ENCODE assay signal across 26 cellular contexts in the genomic region with DNA sequence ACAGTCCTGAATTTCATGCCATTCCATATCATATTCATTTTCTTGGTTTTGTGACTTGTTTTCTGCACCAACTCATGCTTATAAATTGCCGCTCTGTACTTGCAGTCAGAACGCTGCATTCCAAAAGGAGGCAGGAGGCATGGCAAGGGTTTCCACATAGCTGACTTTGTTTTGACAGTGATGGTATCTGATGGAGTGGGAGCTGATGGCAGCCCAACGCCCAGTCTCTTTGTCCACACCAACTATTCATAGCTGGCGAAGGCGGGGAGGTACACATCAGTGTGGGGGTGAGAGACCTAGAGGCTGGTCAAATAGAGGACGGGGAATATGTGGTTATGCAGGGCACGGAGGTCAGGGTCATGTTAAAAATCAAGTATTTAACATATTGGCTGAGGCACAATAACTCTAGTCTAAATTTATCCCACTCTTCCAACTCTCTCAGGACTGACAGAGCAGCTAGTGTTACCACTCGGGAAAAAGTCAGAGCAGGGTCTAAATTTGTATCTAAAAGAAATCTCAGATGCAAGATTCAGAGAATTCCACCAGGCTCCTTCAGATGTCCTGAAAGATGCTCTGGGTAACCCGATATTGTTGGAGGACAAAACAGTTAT.
A peak's percentile ranks its signal among the peaks of the same experiment; 100 is the strongest.
DNase-seq lines count a peak whose midpoint lies in the region; ATAC-seq, FAIRE-seq and TF ChIP-seq lines count a peak whose summit lies in the region.
"Had no signal": no experiment of that assay in that cellular context is flagged by ENCODE, and none has a peak within 500 bp of the region (broad histone marks: within the 10 kb centered on the region; RNA-seq: fewer than 3 reads in every experiment).

No MANE protein-coding gene starts in this region.

- H2BK20ac ChIP-seq in IMR-90 (ENCODE audit: low read depth, low read length): 0 out of 2 replicates have a peak overlapping the region, but pooled peaks have one; percentile 27

- H3K4me1 ChIP-seq in IMR-90 (ENCODE audit: control insufficient read depth, insufficient read depth, low read length): peaks cover 16% of the 10 kb centered on the region
- peaks cover 4 to 20% of the 10 kb centered on the region in 2 experiments; a peak in 4 of 5 replicates for H3K4me1 ChIP-seq in K562 (replicated peaks in 1 of 2; ENCODE audit: control insufficient read depth in 2 of 2, insufficient read depth in 2 of 2, low read length in 2 of 2)
- peaks cover 0 to 41% of the 10 kb centered on the region in 2 donors for H3K4me1 ChIP-seq in right atrium auricular region
- H3K4me1 ChIP-seq in stomach: no peaks in the 10 kb centered on the region

- TF ChIP-seq POLR2A in IMR-90 (IDR thresholded peaks at IDR 0.05; ENCODE audit: low read depth, low read length) (no peak), K562 (conservative IDR thresholded peaks at IDR 0.05) (no peak), stomach (IDR thresholded peaks at IDR 0.05) (no peak)

- no peak overlapping the region for H3K4me2 ChIP-seq in IMR-90 (ENCODE audit: low read depth, low read length)
- no peak overlapping the region for H3K4me2 ChIP-seq in K562 (ENCODE audit: insufficient read depth, low read length)

- no peak overlapping the region for H2AFZ ChIP-seq in IMR-90 (replicated peaks; ENCODE audit: low read length, poor library complexity)
- no peak overlapping the region for H2AFZ ChIP-seq in K562 (ENCODE audit: low read depth, low read length)

- no peaks in the 10 kb centered on the region for H3K79me1 ChIP-seq in IMR-90 (ENCODE audit: low read depth in 1 of 2, low read length in 2 of 2)

- no peak for TF ChIP-seq CTCF in IMR-90 (conservative IDR thresholded peaks at IDR 0.05; ENCODE audit: low read depth, low read length)
- no peak for TF ChIP-seq CTCF in K562 (IDR thresholded peaks at IDR 0.05 in 2 of 3, conservative IDR thresholded peaks at IDR 0.05 in 1 of 3; ENCODE audit: insufficient read depth in 2 of 3, low read depth in 1 of 3, low read length in 3 of 3)
- TF ChIP-seq CTCF in right atrium auricular region (IDR thresholded peaks at IDR 0.05): no peak
- TF ChIP-seq CTCF in stomach (IDR thresholded peaks at IDR 0.05): no peak

- H3K36me3 ChIP-seq in IMR-90 (ENCODE audit: control insufficient read depth, insufficient read depth, low read length) (no peaks in the 10 kb centered on the region), K562 (ENCODE audit: control insufficient read depth, insufficient read depth, low read length) (no peaks in the 10 kb centered on the region), right atrium auricular region (no peaks in the 10 kb centered on the region), stomach (no peaks in the 10 kb centered on the region)

- H3K9ac ChIP-seq in IMR-90 (ENCODE audit: low read depth, low read length) (no peak overlapping the region), K562 (ENCODE audit: insufficient read depth in 1 of 2, low read depth in 2 of 2, low read length in 2 of 2) (no peak overlapping the region)

- WGBS in IMR-90 (ENCODE audit: extremely low coverage in 2 of 2, insufficient read length in 1 of 2), 2 experiments: no CpG with 5 or more reads among the region's 9 CpGs
- WGBS in K562 (ENCODE audit: insufficient coverage, low coverage, missing lambda C conversion rate): 54% methylated on average over 9 of the region's 9 CpGs
- 80 to 87% (median 83%) methylated on average over 9 of the region's 9 CpGs for WGBS in stomach, 5 donors

- H3K27me3 ChIP-seq in IMR-90 (ENCODE audit: control insufficient read depth, insufficient read depth, low read length) (no peaks in the 10 kb centered on the region), K562 (ENCODE audit: control insufficient read depth in 2 of 2, insufficient read depth in 2 of 2, low read length in 2 of 2) (no peaks in the 10 kb centered on the region), right atrium auricular region (no peaks in the 10 kb centered on the region), stomach (no peaks in the 10 kb centered on the region)
- H3K27me3 ChIP-seq: testis had no signal

- TF ChIP-seq EP300 in K562 (IDR thresholded peaks at IDR 0.05; ENCODE audit: low read length) (no peak), stomach (IDR thresholded peaks at IDR 0.05) (no peak)

- peaks cover 9% of the 10 kb centered on the region; the same call in 1 of the 2 replicates for H3K9me1 ChIP-seq in IMR-90 (ENCODE audit: insufficient read depth, low read length)
- H3K9me1 ChIP-seq in K562 (ENCODE audit: control insufficient read depth, insufficient read depth, low read length): peaks cover 4% of the 10 kb centered on the region

- no peak overlapping the region for H3K23ac ChIP-seq in IMR-90 (ENCODE audit: low read depth, low read length)

- H4K5ac ChIP-seq in IMR-90 (ENCODE audit: low read depth, low read length): no peak overlapping the region

- H3K56ac ChIP-seq in IMR-90 (ENCODE audit: extremely low read depth, insufficient read depth, low read length): no peak overlapping the region

- in situ Hi-C loops in IMR-90 (cut with MboI; ENCODE audit: low sequenced_read_pairs): no loop called here
- in situ Hi-C loops in K562 (cut with MboI): no loop called here

- no peak overlapping the region for H2BK120ac ChIP-seq in IMR-90 (ENCODE audit: low read depth, low read length)

- H3K27ac ChIP-seq in IMR-90 (ENCODE audit: insufficient read depth, low read length): no peak overlapping the region
- H3K27ac ChIP-seq in K562 (ENCODE audit: extremely low read depth, low read depth, low read length): no peak overlapping the region
- H3K27ac ChIP-seq in right atrium auricular region: peak overlapping the region; percentile 32 to 54
- H3K27ac ChIP-seq in stomach: no peak overlapping the region
- H3K27ac ChIP-seq: C4-2B, testis had no signal

- FAIRE-seq in K562 (lab: Jason Lieb, UNC): peak; percentile 55
- FAIRE-seq: GM12878, H54, small intestine had no signal

- H4K91ac ChIP-seq in IMR-90 (ENCODE audit: insufficient read depth, low read depth, low read length): no peak overlapping the region

- no peak for TF ChIP-seq RAD21 in IMR-90 (IDR thresholded peaks at IDR 0.05; ENCODE audit: low read length)
- TF ChIP-seq RAD21 in K562 (CRISPR knock-in tag; conservative IDR thresholded peaks at IDR 0.05 in 1 of 2, IDR thresholded peaks at IDR 0.05 in 1 of 2): no peak

- H2AK5ac ChIP-seq in IMR-90 (ENCODE audit: low read depth, low read length): peak overlapping the region; percentile 52; the same call in 1 of the 2 replicates

- no peak overlapping the region for H3K18ac ChIP-seq in IMR-90 (ENCODE audit: low read depth, low read length)

- CTCF ChIA-PET in IMR-90 (lab: Yijun Ruan, JAX): no interaction called here
- CTCF ChIA-PET in K562 (lab: Yijun Ruan, JAX; ENCODE audit: low intra/inter-chr PET ratio): no interaction called here

- H2BK5ac ChIP-seq in IMR-90 (ENCODE audit: low read depth, low read length, poor library complexity, severe bottlenecking): no peak overlapping the region

- POLR2A ChIA-PET in IMR-90 (lab: Charles Lee; ENCODE audit: unreplicated experiment): no interaction called here
- POLR2A ChIA-PET in K562 (lab: Yijun Ruan, JAX): interaction anchor here (2.3 kb wide), 1 partner anchor 17 kb away, joined by 10 read pairs; no protein-coding TSS in a partner anchor

- intact Hi-C loops in IMR-90 (cut with micrococcal nuclease) (no loop called here), K562 (cut with micrococcal nuclease) (no loop called here), stomach (cut with DNase I; ENCODE audit: low total_unique reads) (no loop called here)

- H4K20me1 ChIP-seq in IMR-90 (ENCODE audit: insufficient read depth, low read length) (no peaks in the 10 kb centered on the region), K562 (replicated peaks; ENCODE audit: control insufficient read depth, insufficient read depth, low read length) (no peaks in the 10 kb centered on the region)

- 0 out of 3 replicates have a peak overlapping the region, but pooled peaks have one; percentile 51 for H2BK15ac ChIP-seq in IMR-90 (ENCODE audit: low read depth, low read length)

- 0 out of 2 replicates have a peak overlapping the region, but pooled peaks have one; percentile 10 for H3K14ac ChIP-seq in IMR-90 (replicated peaks; ENCODE audit: low read depth, low read length)

- H4K8ac ChIP-seq in IMR-90 (ENCODE audit: low read depth in 2 of 2, low read length in 2 of 2): no peak overlapping the region

- no peak for DNase-seq in IMR-90
- DNase-seq in K562 (ENCODE audit: extremely low read depth in 1 of 4, low spot score in 3 of 4): no peak
- DNase-seq in right atrium auricular region (ENCODE audit: low spot score): no peak
- peak; percentile 83 for DNase-seq in retina
- no peak for DNase-seq in epidermal melanocyte (ENCODE audit: insufficient read length, low spot score)
- no peak for DNase-seq in stomach
- DNase-seq in hypothalamus (lab: John Stamatoyannopoulos, UW): no peak
- DNase-seq: activated CD4-positive, alpha-beta T cell treated with anti-CD3 and anti-CD28 coated beads for 4 hours; activated naive CD4-positive, alpha-beta T cell treated with anti-CD3 and anti-CD28 coated beads, Interleukin-2, amount 50 U/mL, for 16 hours; activated T-cell treated with anti-CD3 and anti-CD28 coated beads, Interleukin-2, amount 50 U/mL, for 48 hours; Calu3; DND-41; effector CD4-positive, alpha-beta T cell; erythroblast; NCI-H1048; NCI-H1694 treated with DMSO at 0.1 percent for 48 hours; NCI-H526; nephron progenitor cell; small intestine; stimulated activated CD4-positive, alpha-beta T cell treated with anti-CD3 and anti-CD28 coated beads, Interleukin-2, amount 100 ng/mL, for 48 hours; T-helper 2 cell; testis had no signal

- H3K4ac ChIP-seq in IMR-90 (ENCODE audit: low read depth, low read length): 0 out of 2 replicates have a peak overlapping the region, but pooled peaks have one; percentile 18

- BruUV-seq in IMR-90 (replicated peaks; lab: Mats Ljungman, UMichigan): no TSS peak
- BruUV-seq in K562 (replicated peaks; lab: Mats Ljungman, UMichigan): no TSS peak

- H3K4me3 ChIP-seq in IMR-90 (ENCODE audit: insufficient read depth, low read depth, low read length) (no peak overlapping the region), K562 (no peak overlapping the region), right atrium auricular region (no peak overlapping the region), stomach (no peak overlapping the region)
- H3K4me3 ChIP-seq: GM12878, testis had no signal

- H3K9me3 ChIP-seq in IMR-90 (ENCODE audit: control insufficient read depth, insufficient read depth, low read length) (no peaks in the 10 kb centered on the region), K562 (replicated peaks; ENCODE audit: control insufficient read depth, insufficient read depth, low read depth, low read length) (no peaks in the 10 kb centered on the region), right atrium auricular region (no peaks in the 10 kb centered on the region), stomach (no peaks in the 10 kb centered on the region)
- H3K9me3 ChIP-seq: testis had no signal

- ATAC-seq in IMR-90 (ENCODE audit: low read depth) (no peak), K562 (no peak)
- ATAC-seq: GM12878; stimulated activated memory B cell treated with anti-CD40 and anti-IgM and Interleukin-4, amounts not matched to agents 10 μg/mL and 1 μg/mL and 100 μg/mL, for 72 hours had no signal

- no peaks in the 10 kb centered on the region for H3K79me2 ChIP-seq in K562 (ENCODE audit: control insufficient read depth, insufficient read depth, low read length)

- H2AK9ac ChIP-seq in IMR-90 (replicated peaks; ENCODE audit: low read depth, low read length, poor library complexity): no peak overlapping the region

- dilution Hi-C loops in IMR-90 (cut with HindIII; ENCODE audit: low sequenced_read_pairs, unreplicated experiment): no loop called here

Comparison
In these comparisons a context has a peak if more than half of its experiments do, and no peak if none do; other contexts are left out.
1. H3K27ac ChIP-seq: peak in right atrium auricular region (2 of 2); none in IMR-90 (single experiment), K562 (single experiment) and stomach (0 of 5).